In genomic region chr18:475202-475624, GRCh38 we compare ENCODE assay signal across 14 cellular contexts. TPM values are rescaled to one million over a fixed set of nuclear protein-coding genes. Genes with fewer than 3 reads are reported as not detected.
DNase-seq lines count a peak whose midpoint lies in the region; ATAC-seq and TF ChIP-seq lines count a peak whose summit lies in the region.
"Had no signal": no experiment of that assay in that cellular context is flagged by ENCODE, and none has a peak within 500 bp of the region (broad histone marks: within the 10 kb centered on the region; RNA-seq: fewer than 3 reads in every experiment).

No MANE protein-coding gene starts in this region.

- H3K36me3 ChIP-seq in GM23248 (ENCODE audit: low read depth) = no peaks in the 10 kb centered on the region
- no peaks in the 10 kb centered on the region for H3K36me3 ChIP-seq in heart right ventricle
- H3K36me3 ChIP-seq: gastrocnemius medialis had no signal

- no peaks in the 10 kb centered on the region for H3K79me2 ChIP-seq in GM23248 (ENCODE audit: insufficient read depth)
- H3K79me2 ChIP-seq: parathyroid adenoma had no signal

- peak in 7 of 8 donors; percentile 23 to 60 (median 51) for ATAC-seq in heart right ventricle
- ATAC-seq: activated T-helper 17 cell treated with anti-CD3 and anti-CD28 coated beads, Interleukin-2, amount 50 U/mL, for 72 hours; gastrocnemius medialis; T-helper 17 cell had no signal

- DNase-seq in GM23248 (peak; percentile 77), amniotic epithelial cell (ENCODE audit: low read depth) (peak; percentile 52), heart right ventricle (peak in 1 of 2 donors; percentile 29), renal cortical epithelial cell (ENCODE audit: low read depth) (peak; percentile 80), GM13977 (ENCODE audit: low spot score) (no peak), GM10248 (ENCODE audit: extremely low spot score) (no peak), NCI-H2029 treated with DMSO at 0.1 percent for 48 hours (lab: John Stamatoyannopoulos, UW) (no peak), COLO829 (ENCODE audit: low spot score) (no peak)
- DNase-seq: DMS153, gastrocnemius medialis, NCI-H187 treated with DMSO at 0.1 percent for 48 hours, T-helper 17 cell had no signal

- in situ Hi-C loops in GM23248 (cut with MboI) (no loop called here), GM13977 (cut with MboI; ENCODE audit: low pct_unique_long_range_greater_than_20kb, low sequenced_read_pairs, unreplicated experiment) (no loop called here)

- intact Hi-C loops in heart right ventricle (cut with DNase I) = no loop called here

- H3K4me2 ChIP-seq in GM23248 (ENCODE audit: unreplicated experiment) = peak overlapping the region; percentile 48

- peak overlapping the region; percentile 49; the same call in 1 of the 2 replicates for H2AFZ ChIP-seq in GM23248
- H2AFZ ChIP-seq: parathyroid adenoma had no signal

- H3K9me2 ChIP-seq in GM23248 (ENCODE audit: insufficient read depth) = no peaks in the 10 kb centered on the region

- no peaks in the 10 kb centered on the region for H4K20me1 ChIP-seq in GM23248 (ENCODE audit: insufficient read depth)

- H3K4me3 ChIP-seq in GM23248 (no peak overlapping the region), heart right ventricle (no peak overlapping the region)
- H3K4me3 ChIP-seq: gastrocnemius medialis had no signal

- H3K27ac ChIP-seq in GM23248 (peak overlapping the region; percentile 56), heart right ventricle (peak overlapping the region in 6 of 10 donors; percentile 6 to 51 (median 32))
- H3K27ac ChIP-seq: parathyroid adenoma had no signal

- TF ChIP-seq CTCF in heart right ventricle (IDR thresholded peaks at IDR 0.05) = no peak
- no peak for TF ChIP-seq CTCF in GM13977 (IDR thresholded peaks at IDR 0.05; ENCODE audit: extremely low read depth, insufficient read depth, missing control alignments)
- TF ChIP-seq CTCF in GM10248 (IDR thresholded peaks at IDR 0.05; ENCODE audit: control extremely low read depth, extremely low read depth, low read depth, missing control alignments) = no peak

- peaks cover 67% of the 10 kb centered on the region for H3K4me1 ChIP-seq in GM23248 (ENCODE audit: insufficient read depth)
- H3K4me1 ChIP-seq in heart right ventricle = peaks cover 0 to 48% (median 17%) of the 10 kb centered on the region in 9 donors
- H3K4me1 ChIP-seq: gastrocnemius medialis, parathyroid adenoma had no signal

- POLR2A ChIA-PET in GM10248 (lab: Yijun Ruan, JAX) = no interaction called here

- 1 to 7% methylated on average over 5 of the region's 5 CpGs for WGBS in GM23248 (ENCODE audit: low coverage in 1 of 2, low lambda C conversion rate in 2 of 2, missing lambda C conversion rate in 2 of 2), 2 experiments
- WGBS in heart right ventricle, 2 donors = 11 to 12% methylated on average over 5 of the region's 5 CpGs

- H3F3A ChIP-seq in GM23248 (ENCODE audit: insufficient read depth) = peaks cover 45% of the 10 kb centered on the region

- peak overlapping the region; percentile 16; the same call in 1 of the 2 replicates for H3K9ac ChIP-seq in GM23248
- H3K9ac ChIP-seq: parathyroid adenoma had no signal

- H3K9me3 ChIP-seq in GM23248 (ENCODE audit: low read depth) (no peaks in the 10 kb centered on the region), heart right ventricle (no peaks in the 10 kb centered on the region)
- H3K9me3 ChIP-seq: gastrocnemius medialis had no signal

- CTCF ChIA-PET in GM10248 (lab: Yijun Ruan, JAX) = interaction anchor here (2.2 kb wide), 1 partner anchor 21 kb away, joined by 6 read pairs; no protein-coding TSS in a partner anchor

- H3K27me3 ChIP-seq in GM23248 (replicated peaks; ENCODE audit: insufficient read depth) (no peaks in the 10 kb centered on the region), heart right ventricle (no peaks in the 10 kb centered on the region)
- H3K27me3 ChIP-seq: gastrocnemius medialis had no signal

RNA-seq across cellular contexts. Expression of gene COLEC12, which starts 25.3 kb away (rescaled TPM):
- total RNA-seq in GM23248 (2014; rRNA removed; shearing (Covaris generic)) = 24.9 and 25.9 TPM in 2 replicates
- polyA plus RNA-seq in GM23248 (2016; fragmentation: Nextera tagmentation; extraction: Ambion mirVana) (19.3 and 19.4 TPM in 2 replicates), heart right ventricle (1 to 10 TPM; 2.8 to 3.1 TPM)
- total RNA-seq in heart right ventricle (10 to 100 TPM in 2 of 10 donors, 1 to 10 TPM in 8; 5.3 to 15.4 (median 6.9) TPM), renal cortical epithelial cell (0.52 and 34.7 TPM in 2 replicates)
- total RNA-seq: activated T-helper 17 cell treated with anti-CD3 and anti-CD28 coated beads, Interleukin-2, amount 50 U/mL, for 72 hours; T-helper 17 cell had no signal

Comparison
In these comparisons a context has a peak if more than half of its experiments do, and no peak if none do; other contexts are left out.
1. DNase-seq: peak in GM23248 (single experiment), amniotic epithelial cell (single experiment) and renal cortical epithelial cell (single experiment); none in GM13977 (single experiment), GM10248 (single experiment), NCI-H2029 treated with DMSO at 0.1 percent for 48 hours (single experiment) and COLO829 (single experiment).